ENCODE assay signal across 9 cellular contexts in genomic region chr9:133218049-133218975, GRCh38. TPM values are rescaled to one million over a fixed set of nuclear protein-coding genes. Genes with fewer than 3 reads are reported as not detected.
"Had no signal": no experiment of that assay in that cellular context is flagged by ENCODE, and none has a peak within 500 bp of the region (broad histone marks: within the 10 kb centered on the region; RNA-seq: fewer than 3 reads in every experiment).

No MANE protein-coding gene starts in this region.

RNA-seq across cellular contexts. Expression of gene OBP2B, which starts 9.3 kb away (rescaled TPM):
- total RNA-seq: HepG2, HT1080, IMR-90, NCI-H460, PC-9, Peyer's patch, Right ventricle myocardium inferior, RPMI7951, SJCRH30 had no signal
- polyA plus RNA-seq: HepG2, IMR-90 had no signal

RNA-seq across cellular contexts. Expression of gene GBGT1, which starts 54.6 kb away (rescaled TPM):
- total RNA-seq: HepG2 had no signal
- polyA plus RNA-seq: HepG2 had no signal

RNA-seq across cellular contexts. Expression of gene ABO, which starts 56.7 kb away (rescaled TPM):
- total RNA-seq: HepG2, HT1080, IMR-90, NCI-H460, RPMI7951, SJCRH30 had no signal
- polyA plus RNA-seq: HepG2, IMR-90 had no signal
